In genomic region chr4:17273047-17273446, GRCh38 we compare ENCODE assay signal across 16 cellular contexts.
A peak's percentile ranks its signal among the peaks of the same experiment; 100 is the strongest.
DNase-seq lines count a peak whose midpoint lies in the region; ATAC-seq and TF ChIP-seq lines count a peak whose summit lies in the region.
"Had no signal": no experiment of that assay in that cellular context is flagged by ENCODE, and none has a peak within 500 bp of the region (broad histone marks: within the 10 kb centered on the region; RNA-seq: fewer than 3 reads in every experiment).

No MANE protein-coding gene starts in this region.

- TF ChIP-seq POLR2A in heart left ventricle (IDR thresholded peaks at IDR 0.05), result no peak

- ATAC-seq in left ventricle myocardium superior, result peak; percentile 63
- ATAC-seq in heart left ventricle, result no peak
- ATAC-seq in sciatic nerve, result peak; percentile 81
- ATAC-seq in GM21423 (IDR thresholded peaks at IDR 0.05; ENCODE audit: unreplicated experiment), result no peak

- H3K4me3 ChIP-seq in heart left ventricle (no peak overlapping the region), SK-N-MC (no peak overlapping the region), fibroblast of lung (replicated peaks in 1 of 4; ENCODE audit: control extremely low read depth in 1 of 4, insufficient read depth in 1 of 4, low read depth in 3 of 4, low read length in 4 of 4) (no peak overlapping the region)
- H3K4me3 ChIP-seq: SJSA1 had no signal

- H3K4me1 ChIP-seq in heart left ventricle, result peaks cover 0 to 29% (median 0%) of the 10 kb centered on the region in 12 donors
- H3K4me1 ChIP-seq in fibroblast of lung (ENCODE audit: control insufficient read depth, extremely low read depth, insufficient read depth, low read length), result no peaks in the 10 kb centered on the region
- H3K4me1 ChIP-seq: SJSA1 had no signal

- intact Hi-C loops in left ventricle myocardium superior (cut with micrococcal nuclease) (no loop called here), heart left ventricle (cut with DNase I) (no loop called here), sciatic nerve (cut with DNase I) (no loop called here)

- no peak overlapping the region for H3K9ac ChIP-seq in SK-N-MC (ENCODE audit: insufficient read length)
- no peak overlapping the region for H3K9ac ChIP-seq in fibroblast of lung (ENCODE audit: insufficient read depth, low read length)

- H4K20me1 ChIP-seq in fibroblast of lung (ENCODE audit: control insufficient read depth, extremely low read depth, insufficient read depth, low read length), result no peaks in the 10 kb centered on the region

- H3K27ac ChIP-seq in heart left ventricle (no peak overlapping the region), SK-N-MC (peak overlapping the region; percentile 7; the same call in 1 of the 2 replicates), fibroblast of lung (ENCODE audit: insufficient read depth, low read length) (no peak overlapping the region)
- H3K27ac ChIP-seq: C4-2B, RWPE1, SJSA1 had no signal

- H3K36me3 ChIP-seq in heart left ventricle (no peaks in the 10 kb centered on the region), SK-N-MC (ENCODE audit: insufficient read depth, low read length) (no peaks in the 10 kb centered on the region), fibroblast of lung (ENCODE audit: control insufficient read depth, insufficient read depth, low read length) (no peaks in the 10 kb centered on the region)
- H3K36me3 ChIP-seq: SJSA1 had no signal

- TF ChIP-seq CTCF in heart left ventricle (IDR thresholded peaks at IDR 0.05) (no peak), fibroblast of lung (conservative IDR thresholded peaks at IDR 0.05 in 1 of 2, IDR thresholded peaks at IDR 0.05 in 1 of 2; ENCODE audit: low read depth in 1 of 2, low read length in 2 of 2) (no peak)

- H3K4me2 ChIP-seq in fibroblast of lung (ENCODE audit: extremely low read depth, insufficient read depth, low read length), result no peak overlapping the region

- H3K9me3 ChIP-seq in heart left ventricle (no peaks in the 10 kb centered on the region), SK-N-MC (ENCODE audit: low read depth, low read length) (no peaks in the 10 kb centered on the region), fibroblast of lung (ENCODE audit: control insufficient read depth, insufficient read depth, low read depth, low read length) (no peaks in the 10 kb centered on the region)
- H3K9me3 ChIP-seq: SJSA1 had no signal

- DNase-seq in left ventricle myocardium superior (no peak), heart left ventricle (no peak), SK-N-MC (ENCODE audit: low read depth, low spot score) (no peak), fibroblast of lung (ENCODE audit: low read depth in 2 of 2) (peak; percentile 17 to 45), sciatic nerve (ENCODE audit: low spot score) (no peak), NCI-H748 (lab: John Stamatoyannopoulos, UW; ENCODE audit: unreplicated experiment) (no peak)
- DNase-seq in activated CD4-positive, CD25-positive, alpha-beta regulatory T cell (lab: John Stamatoyannopoulos, UW), result no peak
- DNase-seq: Kasumi-1, MM.1S, NCI-H1105, NCI-H1694 treated with DMSO at 0.1 percent for 48 hours, NCI-H748 treated with DMSO at 0.1 percent for 48 hours had no signal

- no peaks in the 10 kb centered on the region for H3K79me2 ChIP-seq in fibroblast of lung (ENCODE audit: control insufficient read depth, insufficient read depth, low read length)

- no peak overlapping the region for H2AFZ ChIP-seq in fibroblast of lung (ENCODE audit: low read length)

- H3K27me3 ChIP-seq in heart left ventricle, result no peaks in the 10 kb centered on the region
- no peaks in the 10 kb centered on the region for H3K27me3 ChIP-seq in fibroblast of lung (ENCODE audit: control insufficient read depth, insufficient read depth, low read length)
- H3K27me3 ChIP-seq: SJSA1 had no signal

Comparison
In these comparisons a context has a peak if more than half of its experiments do, and no peak if none do; other contexts are left out.
1. ATAC-seq: peak in left ventricle myocardium superior (single experiment) and sciatic nerve (single experiment); none in heart left ventricle (0 of 4) and GM21423 (single experiment).
2. DNase-seq: peak in fibroblast of lung (2 of 2); none in left ventricle myocardium superior (single experiment), heart left ventricle (0 of 5), SK-N-MC (single experiment), sciatic nerve (single experiment), activated CD4-positive, CD25-positive, alpha-beta regulatory T cell (0 of 4) and NCI-H748 (single experiment).